In the genomic region with DNA sequence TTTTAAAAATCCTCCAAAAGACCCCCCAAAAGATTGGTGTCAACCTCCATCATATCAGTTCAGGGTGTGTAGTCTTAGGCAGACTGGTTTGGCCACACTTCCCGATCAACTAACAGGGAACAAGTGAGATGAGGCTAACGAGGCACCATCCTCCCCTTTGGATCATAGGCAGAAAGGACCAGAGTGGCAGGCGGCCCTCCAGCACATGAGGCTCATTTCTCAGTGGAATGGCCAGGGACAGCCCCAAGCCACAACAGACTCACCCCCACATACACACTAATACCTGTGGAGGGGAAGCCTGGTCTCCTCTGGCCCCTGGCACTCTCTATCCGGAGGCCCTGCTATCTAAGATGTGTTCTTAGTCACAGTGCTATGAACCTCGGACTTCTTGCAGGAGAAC, we compare ENCODE assay signal across 22 cellular contexts. TPM values are rescaled to one million over a fixed set of nuclear protein-coding genes. Genes with fewer than 3 reads are reported as not detected.
DNase-seq lines count a peak whose midpoint lies in the region; ATAC-seq, FAIRE-seq and TF ChIP-seq lines count a peak whose summit lies in the region.
"Had no signal": no experiment of that assay in that cellular context is flagged by ENCODE, and none has a peak within 500 bp of the region (broad histone marks: within the 10 kb centered on the region; RNA-seq: fewer than 3 reads in every experiment).

No MANE protein-coding gene starts in this region.

- no peaks in the 10 kb centered on the region for H3K27me3 ChIP-seq in IMR-90 (ENCODE audit: control insufficient read depth, insufficient read depth, low read length)
- H3K27me3 ChIP-seq in GM12878 (replicated peaks in 1 of 2; ENCODE audit: control insufficient read depth in 2 of 2, insufficient read depth in 2 of 2, low read length in 1 of 2): no peaks in the 10 kb centered on the region
- H3K27me3 ChIP-seq in neuronal stem cell (ENCODE audit: control insufficient read depth in 3 of 3, insufficient read depth in 3 of 3, low read depth in 1 of 3, low read length in 3 of 3): peaks cover 0 to 5% (median 0%) of the 10 kb centered on the region in 3 experiments
- H3K27me3 ChIP-seq in MM.1S (replicated peaks; ENCODE audit: insufficient read depth, low read length): no peaks in the 10 kb centered on the region

- TF ChIP-seq CTCF in IMR-90 (conservative IDR thresholded peaks at IDR 0.05; ENCODE audit: low read depth, low read length) (no peak), GM12878 (IDR thresholded peaks at IDR 0.05 in 2 of 3, conservative IDR thresholded peaks at IDR 0.05 in 1 of 3; ENCODE audit: control insufficient read depth in 2 of 3, extremely low read depth in 1 of 3, insufficient read depth in 1 of 3, low read depth in 3 of 3, low read length in 3 of 3) (no peak), chondrocyte (IDR thresholded peaks at IDR 0.05) (no peak), MM.1S (IDR thresholded peaks at IDR 0.05; ENCODE audit: low read length) (no peak)

- H3K9me1 ChIP-seq in IMR-90 (ENCODE audit: insufficient read depth, low read length): peaks cover 11% of the 10 kb centered on the region

- H3K4ac ChIP-seq in IMR-90 (ENCODE audit: low read depth, low read length) (no peak overlapping the region), neuronal stem cell (ENCODE audit: low read length) (no peak overlapping the region)

- H3K18ac ChIP-seq in IMR-90 (ENCODE audit: low read depth, low read length): no peak overlapping the region
- H3K18ac ChIP-seq in neuronal stem cell (ENCODE audit: low read length): no peak overlapping the region

- H3K9me3 ChIP-seq in IMR-90 (ENCODE audit: control insufficient read depth, insufficient read depth, low read length): no peaks in the 10 kb centered on the region
- no peaks in the 10 kb centered on the region for H3K9me3 ChIP-seq in GM12878 (replicated peaks; ENCODE audit: control insufficient read depth, insufficient read depth, low read length)
- no peaks in the 10 kb centered on the region for H3K9me3 ChIP-seq in neuronal stem cell (replicated peaks in 1 of 2; ENCODE audit: control insufficient read depth in 2 of 2, insufficient read depth in 1 of 2, low read depth in 1 of 2, low read length in 2 of 2)
- no peaks in the 10 kb centered on the region for H3K9me3 ChIP-seq in MM.1S (replicated peaks; ENCODE audit: insufficient read depth, low read length)
- H3K9me3 ChIP-seq: A549 had no signal

- H3F3A ChIP-seq in MM.1S (ENCODE audit: insufficient read depth, low read length): no peaks in the 10 kb centered on the region

- H3K9me2 ChIP-seq in MM.1S (replicated peaks; ENCODE audit: insufficient read depth, low read length): no peaks in the 10 kb centered on the region

- H2BK5ac ChIP-seq in IMR-90 (ENCODE audit: low read depth, low read length, poor library complexity, severe bottlenecking): no peak overlapping the region
- no peak overlapping the region for H2BK5ac ChIP-seq in neuronal stem cell (ENCODE audit: low read length)

- H3K79me2 ChIP-seq in GM12878 (ENCODE audit: control insufficient read depth, insufficient read depth, low read length): no peaks in the 10 kb centered on the region
- no peaks in the 10 kb centered on the region for H3K79me2 ChIP-seq in MM.1S (ENCODE audit: low read length)

- H3K4me1 Mint-ChIP-seq in chondrocyte (ENCODE audit: low read depth): peaks cover 30% of the 10 kb centered on the region

- H2AK9ac ChIP-seq in IMR-90 (replicated peaks; ENCODE audit: low read depth, low read length, poor library complexity): no peak overlapping the region

- TF ChIP-seq POLR2A in IMR-90 (IDR thresholded peaks at IDR 0.05; ENCODE audit: low read depth, low read length) (no peak), GM12878 (IDR thresholded peaks at IDR 0.05; ENCODE audit: low read depth, low read length) (no peak)

- no peak overlapping the region for H3K27ac Mint-ChIP-seq in chondrocyte (ENCODE audit: unreplicated experiment)
- H3K27ac Mint-ChIP-seq: CD14-positive monocyte; CD8-positive, alpha-beta T cell; HFFc6 had no signal

- no peaks in the 10 kb centered on the region for H3K27me3 Mint-ChIP-seq in chondrocyte (ENCODE audit: low read depth)

- no peaks in the 10 kb centered on the region for H3K9me3 Mint-ChIP-seq in chondrocyte (ENCODE audit: low read depth)
- H3K9me3 Mint-ChIP-seq: CD14-positive monocyte; CD8-positive, alpha-beta T cell; HFFc6 had no signal

- H3K36me3 ChIP-seq in IMR-90 (ENCODE audit: control insufficient read depth, insufficient read depth, low read length) (no peaks in the 10 kb centered on the region), GM12878 (ENCODE audit: control insufficient read depth in 2 of 2, insufficient read depth in 2 of 2, low read length in 1 of 2) (no peaks in the 10 kb centered on the region), neuronal stem cell (replicated peaks in 1 of 2; ENCODE audit: control insufficient read depth in 2 of 2, insufficient read depth in 2 of 2, low read length in 2 of 2) (no peaks in the 10 kb centered on the region), MM.1S (replicated peaks; ENCODE audit: insufficient read depth, low read length) (no peaks in the 10 kb centered on the region)

- H3K79me1 ChIP-seq in IMR-90 (ENCODE audit: low read depth in 1 of 2, low read length in 2 of 2) (peaks cover 5 to 15% of the 10 kb centered on the region in 2 experiments; a peak in 2 of 4 replicates), neuronal stem cell (ENCODE audit: low read depth, low read length) (no peaks in the 10 kb centered on the region)

- H3K4me3 ChIP-seq in IMR-90 (ENCODE audit: insufficient read depth, low read depth, low read length): no peak overlapping the region
- H3K4me3 ChIP-seq in GM12878: no peak overlapping the region
- H3K4me3 ChIP-seq in neuronal stem cell (ENCODE audit: low read length in 2 of 2): no peak overlapping the region
- H3K4me3 ChIP-seq in MM.1S (ENCODE audit: low read length): no peak overlapping the region
- H3K4me3 ChIP-seq: A549 had no signal

- no peak overlapping the region for H2BK20ac ChIP-seq in IMR-90 (ENCODE audit: low read depth, low read length)

- H3K4me1 ChIP-seq in IMR-90 (ENCODE audit: control insufficient read depth, insufficient read depth, low read length) (peaks cover 7% of the 10 kb centered on the region), GM12878 (ENCODE audit: control insufficient read depth, insufficient read depth, low read length) (peaks cover 3% of the 10 kb centered on the region; the same call in 1 of the 2 replicates), neuronal stem cell (ENCODE audit: control insufficient read depth in 2 of 2, insufficient read depth in 1 of 2, low read depth in 1 of 2, low read length in 2 of 2) (peaks cover 0 to 1% of the 10 kb centered on the region in 2 donors), MM.1S (ENCODE audit: low read length) (no peaks in the 10 kb centered on the region)

- FAIRE-seq in GM12878 (lab: Jason Lieb, UNC): no peak
- FAIRE-seq: A549, D721Med, G401.6, GM12892 had no signal

- no peak overlapping the region for H2BK15ac ChIP-seq in IMR-90 (ENCODE audit: low read depth, low read length)
- no peak overlapping the region for H2BK15ac ChIP-seq in neuronal stem cell (ENCODE audit: low read length)

- TF ChIP-seq EP300 in GM12878 (IDR thresholded peaks at IDR 0.05; ENCODE audit: borderline replicate concordance in 1 of 2, control insufficient read depth in 1 of 2, low read depth in 2 of 2, low read length in 2 of 2): no peak

- dilution Hi-C loops in IMR-90 (cut with HindIII; ENCODE audit: low sequenced_read_pairs, unreplicated experiment): no loop called here

- no peaks in the 10 kb centered on the region for H3K36me3 Mint-ChIP-seq in chondrocyte (ENCODE audit: low read depth)
- H3K36me3 Mint-ChIP-seq: CD14-positive monocyte; CD8-positive, alpha-beta T cell had no signal

- no peak overlapping the region for H4K5ac ChIP-seq in IMR-90 (ENCODE audit: low read depth, low read length)

- in situ Hi-C loops in IMR-90 (cut with MboI; ENCODE audit: low sequenced_read_pairs) (loop anchor here (5.0 to 10.0 kb wide), 3 partner anchors 52 to 900 kb away; no protein-coding TSS in a partner anchor), GM12878 (cut with MboI) (loop anchor here (5.0 to 10.0 kb wide), 2 partner anchors 57 to 640 kb away; partner anchors contain the start of gene NVL)

- no peak overlapping the region for H4K8ac ChIP-seq in IMR-90 (ENCODE audit: low read depth in 2 of 2, low read length in 2 of 2)
- H4K8ac ChIP-seq in neuronal stem cell (ENCODE audit: low read depth, low read length): no peak overlapping the region

- DNase-seq in IMR-90: no peak
- no peak for DNase-seq in GM12878 (ENCODE audit: low read depth, low spot score)
- DNase-seq in neuronal stem cell (ENCODE audit: low spot score): no peak
- DNase-seq in GM19238 (ENCODE audit: insufficient read length, low spot score): no peak
- DNase-seq in chondrocyte (ENCODE audit: low spot score): no peak
- no peak for DNase-seq in MM.1S
- DNase-seq: CD8-positive, alpha-beta T cell; COR-L47; DMS153; DMS79 treated with DMSO at 0.1 percent for 48 hours; EL; GOT3; HCEC 1CT; HFFc6 had no signal

- H3K9ac ChIP-seq in IMR-90 (ENCODE audit: low read depth, low read length): no peak overlapping the region
- H3K9ac ChIP-seq in GM12878 (ENCODE audit: control insufficient read depth, insufficient read depth, low read length): no peak overlapping the region
- H3K9ac ChIP-seq in neuronal stem cell (ENCODE audit: low read depth, low read length, poor library complexity): no peak overlapping the region
- no peak overlapping the region for H3K9ac ChIP-seq in MM.1S (ENCODE audit: low read length)

- no peak overlapping the region for H3K27ac ChIP-seq in IMR-90 (ENCODE audit: insufficient read depth, low read length)
- no peak overlapping the region for H3K27ac ChIP-seq in GM12878 (ENCODE audit: control insufficient read depth, insufficient read depth)
- no peak overlapping the region for H3K27ac ChIP-seq in neuronal stem cell (replicated peaks; ENCODE audit: low read length)
- no peak overlapping the region for H3K27ac ChIP-seq in MM.1S (ENCODE audit: low read length)
- H3K27ac ChIP-seq: A549 had no signal

- H3K23ac ChIP-seq in IMR-90 (ENCODE audit: low read depth, low read length) (no peak overlapping the region), neuronal stem cell (ENCODE audit: low read depth, low read length, poor library complexity) (no peak overlapping the region)

- intact Hi-C loops in IMR-90 (cut with micrococcal nuclease) (loop anchor here (10.0 kb wide), 1 partner anchor 210 kb away; no protein-coding TSS in a partner anchor), GM12878 (cut with micrococcal nuclease; ENCODE audit: unreplicated experiment) (loop anchor here (5.0 to 10.0 kb wide), 2 partner anchors 310 to 637 kb away; partner anchors contain the start of gene NVL)

- POLR2A ChIA-PET in IMR-90 (lab: Charles Lee; ENCODE audit: unreplicated experiment): no interaction called here
- POLR2A ChIA-PET in GM12878 (lab: Charles Lee): interaction anchor here (0.6 kb wide), 1 partner anchor 740 kb away, joined by 3 read pairs; the partner anchor contains the start of gene WDR26

- CTCF ChIA-PET in IMR-90 (lab: Yijun Ruan, JAX) (interaction anchor here (1.3 to 2.1 kb wide), 3 partner anchors 9 to 80 kb away, joined by 3 to 5 read pairs (median 5); no protein-coding TSS in a partner anchor), GM12878 (lab: Yijun Ruan, JAX) (interaction anchor here (0.6 to 3.0 kb wide), 13 partner anchors 8 to 638 kb away, joined by 3 to 39 read pairs (median 4); no protein-coding TSS in a partner anchor)

- H2BK120ac ChIP-seq in IMR-90 (ENCODE audit: low read depth, low read length): no peak overlapping the region
- H2BK120ac ChIP-seq in neuronal stem cell (ENCODE audit: low read depth, low read length): no peak overlapping the region

- H4K20me1 ChIP-seq in IMR-90 (ENCODE audit: insufficient read depth, low read length): no peaks in the 10 kb centered on the region
- H4K20me1 ChIP-seq in GM12878 (ENCODE audit: control insufficient read depth, insufficient read depth): no peaks in the 10 kb centered on the region
- H4K20me1 ChIP-seq in MM.1S (ENCODE audit: insufficient read depth, low read length): no peaks in the 10 kb centered on the region

- no peak overlapping the region for H4K91ac ChIP-seq in IMR-90 (ENCODE audit: insufficient read depth, low read depth, low read length)
- no peak overlapping the region for H4K91ac ChIP-seq in neuronal stem cell (ENCODE audit: low read depth, low read length, poor library complexity)

- no peak overlapping the region for H2BK12ac ChIP-seq in neuronal stem cell (ENCODE audit: low read length)

- H3K14ac ChIP-seq in IMR-90 (replicated peaks; ENCODE audit: low read depth, low read length) (no peak overlapping the region), neuronal stem cell (ENCODE audit: low read length) (no peak overlapping the region)

- H2AK5ac ChIP-seq in IMR-90 (ENCODE audit: low read depth, low read length) (no peak overlapping the region), neuronal stem cell (ENCODE audit: low read depth, low read length) (no peak overlapping the region)

- H3K4me2 ChIP-seq in IMR-90 (ENCODE audit: low read depth, low read length): no peak overlapping the region
- H3K4me2 ChIP-seq in GM12878 (ENCODE audit: control insufficient read depth, insufficient read depth): no peak overlapping the region
- no peak overlapping the region for H3K4me2 ChIP-seq in neuronal stem cell (ENCODE audit: insufficient read depth, low read length, poor library complexity, severe bottlenecking)
- no peak overlapping the region for H3K4me2 ChIP-seq in MM.1S (ENCODE audit: low read depth, low read length)
- H3K4me2 ChIP-seq: A549 had no signal

- ATAC-seq in IMR-90 (ENCODE audit: low read depth): no peak
- peak; percentile 14; the same call in 2 of the 3 replicates for ATAC-seq in GM12878
- ATAC-seq: A549; CD8-positive, alpha-beta T cell had no signal

- H3K56ac ChIP-seq in IMR-90 (ENCODE audit: extremely low read depth, insufficient read depth, low read length): no peak overlapping the region

- TF ChIP-seq RAD21 in IMR-90 (IDR thresholded peaks at IDR 0.05; ENCODE audit: low read length): no peak
- no peak for TF ChIP-seq RAD21 in GM12878 (IDR thresholded peaks at IDR 0.05; ENCODE audit: insufficient read depth, low read depth, low read length)

- no CpG with 5 or more reads among the region's 5 CpGs for WGBS in IMR-90 (ENCODE audit: extremely low coverage in 2 of 2, insufficient read length in 1 of 2), 2 experiments
- 30% methylated on average over 5 of the region's 5 CpGs for WGBS in GM12878 (ENCODE audit: insufficient coverage, insufficient replicate concordance, low lambda C conversion rate, missing lambda C conversion rate)
- no CpG with 5 or more reads among the region's 5 CpGs for WGBS in neuronal stem cell (ENCODE audit: extremely low coverage in 2 of 2, insufficient read length in 2 of 2, insufficient replicate concordance in 1 of 2), 2 donors

- H2AFZ ChIP-seq in IMR-90 (replicated peaks; ENCODE audit: low read length, poor library complexity) (peak overlapping the region; percentile 16), GM12878 (ENCODE audit: control insufficient read depth, low read depth, low read length) (no peak overlapping the region), neuronal stem cell (ENCODE audit: low read length) (peak overlapping the region; percentile 47), MM.1S (ENCODE audit: low read length) (no peak overlapping the region)

- SMC1A ChIA-PET in GM12878 (lab: Charles Lee; ENCODE audit: uncharacterized antibody, unreplicated experiment): interaction anchor here (1.0 to 1.8 kb wide), 5 partner anchors 54 to 562 kb away, joined by 3 to 7 read pairs (median 4); no protein-coding TSS in a partner anchor

- no peak overlapping the region for H3K4me3 Mint-ChIP-seq in chondrocyte (ENCODE audit: unreplicated experiment)
- H3K4me3 Mint-ChIP-seq: CD14-positive monocyte; CD8-positive, alpha-beta T cell; HFFc6 had no signal

- no TSS peak for BruUV-seq in IMR-90 (replicated peaks; lab: Mats Ljungman, UMichigan)
- BruUV-seq in GM12878 (replicated peaks; lab: Mats Ljungman, UMichigan): no TSS peak

- RAD21 ChIA-PET in GM12878 (lab: Charles Lee; ENCODE audit: unreplicated experiment): interaction anchor here (0.9 to 2.8 kb wide), 5 partner anchors 54 to 762 kb away, joined by 3 to 17 read pairs (median 3); no protein-coding TSS in a partner anchor

RNA-seq across cellular contexts. Expression of gene CAPN2, which starts 17.3 kb away (rescaled TPM):
- 430 and 460 TPM in 2 replicates for total RNA-seq in IMR-90 (2012; rRNA removed)
- 333 and 339 TPM in 2 replicates for polyA plus RNA-seq in IMR-90 (2012; rRNA removed)
- 193 and 197 TPM in 2 replicates for polyA plus RNA-seq in IMR-90 (2012; cell fraction: cytosol; rRNA removed)
- polyA plus RNA-seq in IMR-90 (2012; cell fraction: nucleus; rRNA removed; ENCODE audit: low replicate concordance): 292 and 717 TPM in 2 replicates
- total RNA-seq in GM12878 (2013; cell fraction: nucleolus; rRNA removed): 0.93 and 1.9 TPM in 2 replicates
- total RNA-seq in GM12878 (2014; rRNA removed): 12.2 and 16.3 TPM in 2 replicates
- total RNA-seq in GM12878 (2014; rRNA removed; fragmentation: Illumina TruSeq; extraction: Trizol): 17.6 and 18.2 TPM in 2 replicates
- total RNA-seq in GM12878 (2021): 17.9 and 18.9 TPM in 2 replicates
- 12.0 TPM for polyA plus RNA-seq in GM12878 (2011; ENCODE audit: low read depth)
- polyA plus RNA-seq in GM12878 (2011; rRNA removed): 9.3 and 10.4 TPM in 2 replicates
- polyA plus RNA-seq in GM12878 (2011; cell fraction: cytosol; rRNA removed): 5.4 and 6.3 TPM in 2 replicates
- 20.0 and 22.4 TPM in 2 replicates for polyA plus RNA-seq in GM12878 (2011; cell fraction: nucleus; rRNA removed)
- 4.8 and 9.3 TPM in 2 replicates for polyA plus RNA-seq in GM12878 (2012)
- polyA plus RNA-seq in GM12878 (2014; fragmentation: Illumina TruSeq; extraction: Trizol): 17.7 and 18.0 TPM in 2 replicates
- 1 to 10 TPM; 6.0 to 8.2 TPM for polyA plus RNA-seq in GM12878 (2014; fragmentation: Nextera tagmentation; extraction: Ambion mirVana)
- polyA plus RNA-seq in GM12878 (2014; rRNA removed): 21.4 and 26.4 TPM in 2 replicates
- polyA plus RNA-seq in GM12878 (2016; fragmentation: Nextera tagmentation; extraction: Ambion mirVana): 10 to 100 TPM; 15.7 to 16.9 TPM
- polyA minus RNA-seq in GM12878 (2011; rRNA and poly(A)+ RNA removed): 8.2 and 10.8 TPM in 2 replicates
- polyA minus RNA-seq in GM12878 (2011; cell fraction: cytosol; rRNA and poly(A)+ RNA removed): 3.5 and 4.8 TPM in 2 replicates
- 4.1 and 9.7 TPM in 2 replicates for polyA minus RNA-seq in GM12878 (2011; cell fraction: nucleus; rRNA and poly(A)+ RNA removed)
- polyA plus RNA-seq in neuronal stem cell (2013, experiment 1 of 2): 50.4 TPM
- 50.8 TPM for polyA plus RNA-seq in neuronal stem cell (2013, experiment 2 of 2)
- 202 to 241 TPM (median 238 TPM) in 3 replicates for total RNA-seq in chondrocyte

RNA-seq across cellular contexts. Expression of gene CAPN8, which starts 29.5 kb away (rescaled TPM):
- total RNA-seq in IMR-90 (2012; rRNA removed) (not detected in 2 replicates), GM12878 (2014; rRNA removed) (7.4 and 8.3 TPM in 2 replicates), GM12878 (2014; rRNA removed; fragmentation: Illumina TruSeq; extraction: Trizol) (6.4 and 7.3 TPM in 2 replicates), GM12878 (2021) (7.5 and 7.6 TPM in 2 replicates), chondrocyte (not detected in 3 replicates)
- polyA plus RNA-seq in IMR-90 (2012; rRNA removed) (not detected in 2 replicates), GM12878 (2011; rRNA removed) (9.8 and 13.5 TPM in 2 replicates), GM12878 (2014; fragmentation: Illumina TruSeq; extraction: Trizol) (8.4 and 8.6 TPM in 2 replicates), GM12878 (2014; fragmentation: Nextera tagmentation; extraction: Ambion mirVana) (10 to 100 TPM; 21.8 to 30.7 TPM), GM12878 (2014; rRNA removed) (10.7 and 11.0 TPM in 2 replicates), GM12878 (2016; fragmentation: Nextera tagmentation; extraction: Ambion mirVana) (10 to 100 TPM; 14.4 to 16.0 TPM)
- polyA plus RNA-seq in IMR-90 (2012; cell fraction: cytosol; rRNA removed): not detected in 2 replicates
- 0.08 TPM in 1 of 2 replicates, not detected in the other for polyA plus RNA-seq in IMR-90 (2012; cell fraction: nucleus; rRNA removed; ENCODE audit: low replicate concordance)
- total RNA-seq in GM12878 (2013; cell fraction: nucleolus; rRNA removed): 2.5 TPM in 2 replicates
- 0.64 TPM for polyA plus RNA-seq in GM12878 (2011; ENCODE audit: low read depth)
- 11.4 and 14.2 TPM in 2 replicates for polyA plus RNA-seq in GM12878 (2011; cell fraction: cytosol; rRNA removed)
- 15.4 and 23.1 TPM in 2 replicates for polyA plus RNA-seq in GM12878 (2011; cell fraction: nucleus; rRNA removed)
- polyA plus RNA-seq in GM12878 (2012): 0.66 TPM in 1 of 2 replicates, not detected in the other
- polyA minus RNA-seq in GM12878 (2011; rRNA and poly(A)+ RNA removed): 3.0 and 5.3 TPM in 2 replicates
- polyA minus RNA-seq in GM12878 (2011; cell fraction: cytosol; rRNA and poly(A)+ RNA removed): not detected in 2 replicates
- 1.1 and 2.9 TPM in 2 replicates for polyA minus RNA-seq in GM12878 (2011; cell fraction: nucleus; rRNA and poly(A)+ RNA removed)
- 0.21 TPM for polyA plus RNA-seq in neuronal stem cell (2013, experiment 1 of 2)
- polyA plus RNA-seq in neuronal stem cell (2013, experiment 2 of 2): 0.10 TPM
- total RNA-seq: HFFc6, HT1080 had no signal
- polyA plus RNA-seq: AG04450, BJ, CD14-positive monocyte had no signal

Comparison
In these comparisons a context has a peak if more than half of its experiments do, and no peak if none do; other contexts are left out.
1. H2AFZ ChIP-seq: peak in IMR-90 (single experiment) and neuronal stem cell (single experiment); none in GM12878 (single experiment) and MM.1S (single experiment).
2. RNA of gene CAPN2, which starts 17.3 kb away (total RNA-seq): 430 to 460 TPM in IMR-90 and 202 to 241 TPM in chondrocyte; 0.93 to 18.9 TPM in GM12878; every median in the first group is over 10 times any median in the second.